8 cellular contexts compared by ENCODE assay signal in genomic region chr2:43178602-43179542, GRCh38. TPM values are rescaled to one million over a fixed set of nuclear protein-coding genes. Genes with fewer than 3 reads are reported as not detected.
DNase-seq lines count a peak whose midpoint lies in the region; ATAC-seq and TF ChIP-seq lines count a peak whose summit lies in the region.

No MANE protein-coding gene starts in this region.

- H3K79me2 ChIP-seq in DND-41 (ENCODE audit: insufficient read depth, low read length), result no peaks in the 10 kb centered on the region

- TF ChIP-seq CTCF in DND-41 (IDR thresholded peaks at IDR 0.05; ENCODE audit: borderline replicate concordance, extremely low read depth, low read length, poor library complexity, severe bottlenecking) (no peak), fibroblast of mammary gland (conservative IDR thresholded peaks at IDR 0.05; ENCODE audit: control insufficient read depth, insufficient read depth, low read depth, low read length) (no peak), nephron (IDR thresholded peaks at IDR 0.05; ENCODE audit: unreplicated experiment in 3 of 3) (no peak)

- H3K27me3 Mint-ChIP-seq in activated T-cell treated with anti-CD3 and anti-CD28 coated beads, Interleukin-2, amount 50 U/mL, for 24 hours, result no peaks in the 10 kb centered on the region
- peaks cover 6% of the 10 kb centered on the region for H3K27me3 Mint-ChIP-seq in nephron (ENCODE audit: low read depth)

- H3K4me1 Mint-ChIP-seq in activated T-cell treated with anti-CD3 and anti-CD28 coated beads, Interleukin-2, amount 50 U/mL, for 24 hours (ENCODE audit: low read depth), result peaks cover 71% of the 10 kb centered on the region
- peaks cover 43% of the 10 kb centered on the region for H3K4me1 Mint-ChIP-seq in nephron

- H3K9me3 ChIP-seq in DND-41 (ENCODE audit: insufficient read depth, low read length, severe bottlenecking), result peaks cover 18% of the 10 kb centered on the region

- no peaks in the 10 kb centered on the region for H3K9me3 Mint-ChIP-seq in activated T-cell treated with anti-CD3 and anti-CD28 coated beads, Interleukin-2, amount 50 U/mL, for 24 hours
- H3K9me3 Mint-ChIP-seq in nephron, result no peaks in the 10 kb centered on the region

- H3K4me2 ChIP-seq in DND-41 (ENCODE audit: insufficient read depth, low read length), result no peak overlapping the region

- peak overlapping the region; percentile 10; the same call in 1 of the 2 replicates for H2AFZ ChIP-seq in DND-41 (ENCODE audit: low read depth, low read length)

- peak overlapping the region; percentile 52 for H3K27ac ChIP-seq in DND-41 (ENCODE audit: low read length)

- H3K36me3 Mint-ChIP-seq in activated T-cell treated with anti-CD3 and anti-CD28 coated beads, Interleukin-2, amount 50 U/mL, for 24 hours (ENCODE audit: low read depth), result peaks cover 3% of the 10 kb centered on the region
- H3K36me3 Mint-ChIP-seq in nephron (ENCODE audit: low read depth), result no peaks in the 10 kb centered on the region

- no peak overlapping the region; the same call in 1 of the 2 replicates for H3K9ac ChIP-seq in DND-41 (ENCODE audit: low read depth, low read length)

- no peaks in the 10 kb centered on the region for H4K20me1 ChIP-seq in DND-41 (ENCODE audit: insufficient read depth, low read length)

- H3K27ac Mint-ChIP-seq in activated T-cell treated with anti-CD3 and anti-CD28 coated beads, Interleukin-2, amount 50 U/mL, for 24 hours, result peak overlapping the region; percentile 85
- peak overlapping the region; percentile 94 to 99 (median 99) for H3K27ac Mint-ChIP-seq in nephron

- DNase-seq in DND-41 (no peak), NCI-H1092 treated with DMSO at 0.1 percent for 48 hours (lab: John Stamatoyannopoulos, UW) (peak; percentile 73), fibroblast of mammary gland (ENCODE audit: low read depth) (peak; percentile 88), foreskin melanocyte (no peak), G401 (ENCODE audit: low spot score) (no peak)
- DNase-seq in activated T-cell treated with anti-CD3 and anti-CD28 coated beads, Interleukin-2, amount 50 U/mL, for 24 hours, result no peak

- H3K4me3 ChIP-seq in DND-41 (ENCODE audit: low read depth in 1 of 2, low read length in 2 of 2) (no peak overlapping the region), fibroblast of mammary gland (ENCODE audit: control insufficient read depth, low read depth, low read length) (no peak overlapping the region)

- ATAC-seq in DND-41 (ENCODE audit: insufficient read depth, low read depth) (no peak), GM19467 (IDR thresholded peaks at IDR 0.05; ENCODE audit: unreplicated experiment) (no peak)

- no peak overlapping the region for H3K4me3 Mint-ChIP-seq in activated T-cell treated with anti-CD3 and anti-CD28 coated beads, Interleukin-2, amount 50 U/mL, for 24 hours
- peak overlapping the region in 1 of 3 experiments; percentile 33 for H3K4me3 Mint-ChIP-seq in nephron

- H3K36me3 ChIP-seq in DND-41 (ENCODE audit: insufficient read depth, low read length), result no peaks in the 10 kb centered on the region

- H3K27me3 ChIP-seq in DND-41 (ENCODE audit: insufficient read depth, low read length, poor library complexity), result no peaks in the 10 kb centered on the region

- in situ Hi-C loops in G401 (cut with HindIII; ENCODE audit: low sequenced_read_pairs), result no loop called here

- H3K4me1 ChIP-seq in DND-41 (ENCODE audit: insufficient read depth, low read length), result peaks cover 13% of the 10 kb centered on the region

RNA-seq across cellular contexts. Expression of gene ZFP36L2, which starts 47.5 kb away (rescaled TPM):
- 22.5 and 32.4 TPM in 2 replicates for total RNA-seq in G401 (2014; rRNA removed; shearing (Covaris generic))

Comparison
In these comparisons a context has a peak if more than half of its experiments do, and no peak if none do; other contexts are left out.
1. DNase-seq: peak in NCI-H1092 treated with DMSO at 0.1 percent for 48 hours (single experiment) and fibroblast of mammary gland (single experiment); none in DND-41 (single experiment), activated T-cell treated with anti-CD3 and anti-CD28 coated beads, Interleukin-2, amount 50 U/mL, for 24 hours (single experiment), foreskin melanocyte (single experiment) and G401 (single experiment).